8 cellular contexts compared by ENCODE assay signal in the genomic region with DNA sequence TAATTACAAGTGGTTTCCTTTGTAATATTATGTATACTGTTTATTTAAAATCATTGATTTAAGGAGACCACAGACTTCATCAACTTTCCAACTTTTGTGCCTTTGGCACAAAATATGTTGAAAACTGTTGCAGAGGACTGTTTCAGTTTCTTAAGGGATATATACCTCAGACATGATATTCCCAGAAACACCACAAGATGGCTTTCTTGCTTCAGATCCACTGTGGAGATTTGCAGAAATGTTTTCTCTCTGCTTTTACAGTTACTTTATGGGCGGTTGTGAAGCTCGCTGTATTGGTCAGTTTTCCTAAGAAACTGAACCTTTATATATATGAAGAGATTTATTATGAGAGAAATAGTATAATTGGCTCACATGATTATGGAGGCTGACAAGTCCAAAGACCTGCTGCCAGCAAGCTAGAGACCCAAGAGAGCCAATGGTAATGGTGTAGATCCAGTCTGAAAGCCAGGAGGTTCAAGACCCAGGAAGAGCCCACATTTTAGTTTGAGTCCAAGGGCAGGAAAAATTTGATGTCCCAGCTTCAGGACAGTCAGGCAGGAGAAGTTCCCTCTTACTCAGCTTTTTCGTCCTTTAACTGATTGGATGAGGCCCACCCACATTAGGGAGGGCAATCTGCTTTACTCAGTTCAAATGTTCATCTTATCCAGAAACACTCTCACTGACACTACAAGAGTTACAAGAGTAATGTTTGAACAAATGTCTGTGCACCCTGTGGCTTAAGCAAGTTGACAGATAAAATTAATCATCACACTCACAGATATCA. TPM values are rescaled to one million over a fixed set of nuclear protein-coding genes. Genes with fewer than 3 reads are reported as not detected.
DNase-seq lines count a peak whose midpoint lies in the region; ATAC-seq and TF ChIP-seq lines count a peak whose summit lies in the region.

No MANE protein-coding gene starts in this region.

- no TSS peak for BruUV-seq in MCF 10A (replicated peaks; lab: Mats Ljungman, UMichigan)

- intact Hi-C loops in MCF 10A (cut with micrococcal nuclease): loop anchor here (1.0 to 5.0 kb wide), 3 partner anchors 94 to 351 kb away; a partner anchor contains a TSS

- TF ChIP-seq CTCF in MCF 10A (IDR thresholded peaks at IDR 0.05; ENCODE audit: unreplicated experiment): peak; percentile 60

- DNase-seq in AML-193 (lab: John Stamatoyannopoulos, UW) (peak; percentile 71 to 76), NCI-H1105 treated with DMSO at 0.1 percent for 48 hours (lab: John Stamatoyannopoulos, UW) (peak; percentile 59), MCF 10A (ENCODE audit: unreplicated experiment) (peak; percentile 60), left lobe of liver (ENCODE audit: low spot score) (no peak)
- no peak for DNase-seq in activated naive CD8-positive, alpha-beta T cell treated with anti-CD3 and anti-CD28 coated beads for 36 hours
- DNase-seq in activated naive CD4-positive, alpha-beta T cell treated with Interleukin-2 at 50 U/mL for 16 hours: no peak

- POLR2A ChIA-PET in MCF 10A (lab: Yijun Ruan, JAX): interaction anchor here (1.5 to 2.3 kb wide), 3 partner anchors 94 to 196 kb away, joined by 6 to 12 read pairs (median 7); a partner anchor contains a TSS

- CTCF ChIA-PET in MCF 10A (lab: Yijun Ruan, JAX): interaction anchor here (0.6 to 12.9 kb wide), 37 partner anchors 8 to 352 kb away, joined by 3 to 380 read pairs (median 4); a partner anchor contains a TSS

- H3K27me3 Mint-ChIP-seq in MCF 10A (ENCODE audit: insufficient read depth, unreplicated experiment): no peaks in the 10 kb centered on the region
- H3K27me3 Mint-ChIP-seq in activated naive CD8-positive, alpha-beta T cell treated with anti-CD3 and anti-CD28 coated beads for 36 hours: peaks cover 3% of the 10 kb centered on the region

- ATAC-seq in GM19351 (IDR thresholded peaks at IDR 0.05; ENCODE audit: unreplicated experiment): peak; percentile 67
- ATAC-seq in left lobe of liver: peak; percentile 95
- ATAC-seq in GM21825 (IDR thresholded peaks at IDR 0.05; ENCODE audit: unreplicated experiment): no peak

- no peaks in the 10 kb centered on the region for H3K4me1 Mint-ChIP-seq in MCF 10A (ENCODE audit: insufficient read depth, unreplicated experiment)
- H3K4me1 Mint-ChIP-seq in activated naive CD8-positive, alpha-beta T cell treated with anti-CD3 and anti-CD28 coated beads for 36 hours: no peaks in the 10 kb centered on the region

- no peaks in the 10 kb centered on the region for H3K36me3 Mint-ChIP-seq in MCF 10A (ENCODE audit: insufficient read depth, unreplicated experiment)
- no peaks in the 10 kb centered on the region for H3K36me3 Mint-ChIP-seq in activated naive CD8-positive, alpha-beta T cell treated with anti-CD3 and anti-CD28 coated beads for 36 hours

- H3K9me3 Mint-ChIP-seq in MCF 10A (ENCODE audit: unreplicated experiment): no peaks in the 10 kb centered on the region
- peaks cover 3% of the 10 kb centered on the region for H3K9me3 Mint-ChIP-seq in activated naive CD8-positive, alpha-beta T cell treated with anti-CD3 and anti-CD28 coated beads for 36 hours

- no peak overlapping the region for H3K27ac Mint-ChIP-seq in MCF 10A (ENCODE audit: low read depth, unreplicated experiment)
- H3K27ac Mint-ChIP-seq in activated naive CD8-positive, alpha-beta T cell treated with anti-CD3 and anti-CD28 coated beads for 36 hours: no peak overlapping the region

- H3K4me3 Mint-ChIP-seq in MCF 10A (ENCODE audit: unreplicated experiment): no peak overlapping the region
- H3K4me3 Mint-ChIP-seq in activated naive CD8-positive, alpha-beta T cell treated with anti-CD3 and anti-CD28 coated beads for 36 hours: no peak overlapping the region

RNA-seq across cellular contexts. Expression of a gene that starts 12.8 kb away (rescaled TPM):
- 16.7 and 17.8 TPM in 2 replicates for total RNA-seq in MCF 10A (2022)
- 13.7 TPM for total RNA-seq in left lobe of liver
- not detected for total RNA-seq in activated naive CD8-positive, alpha-beta T cell treated with anti-CD3 and anti-CD28 coated beads for 36 hours

Comparison
In these comparisons a context has a peak if more than half of its experiments do, and no peak if none do; other contexts are left out.
1. DNase-seq: peak in AML-193 (2 of 2), NCI-H1105 treated with DMSO at 0.1 percent for 48 hours (single experiment) and MCF 10A (single experiment); none in left lobe of liver (single experiment), activated naive CD8-positive, alpha-beta T cell treated with anti-CD3 and anti-CD28 coated beads for 36 hours (single experiment) and activated naive CD4-positive, alpha-beta T cell treated with Interleukin-2 at 50 U/mL for 16 hours (single experiment).
2. RNA of a gene that starts 12.8 kb away (total RNA-seq): 16.7 to 17.8 TPM in MCF 10A and 13.7 TPM in left lobe of liver (single experiment); not detected in activated naive CD8-positive, alpha-beta T cell treated with anti-CD3 and anti-CD28 coated beads for 36 hours; every median in the first group is over 10 times any median in the second.